In genomic region chr16:89443727-89444084, GRCh38 we compare ENCODE assay signal across 8 cellular contexts. TPM values are rescaled to one million over a fixed set of nuclear protein-coding genes. Genes with fewer than 3 reads are reported as not detected.
DNase-seq lines count a peak whose midpoint lies in the region; ATAC-seq and TF ChIP-seq lines count a peak whose summit lies in the region.

No MANE protein-coding gene starts in this region.

- H3K9me3 Mint-ChIP-seq in T-helper 1 cell treated with Interleukin-12 subunit alpha and Interleukin-12 subunit beta and Interleukin-4 antibody, amounts not matched to agents 30 μg/mL and 1 μg/mL, for 36 hours, result no peaks in the 10 kb centered on the region
- H3K9me3 Mint-ChIP-seq in activated B cell treated with CpG ODN at 0.5 μM for 24 hours (no peaks in the 10 kb centered on the region), immature natural killer cell (no peaks in the 10 kb centered on the region)

- H3K27me3 Mint-ChIP-seq in T-helper 1 cell treated with Interleukin-12 subunit alpha and Interleukin-12 subunit beta and Interleukin-4 antibody, amounts not matched to agents 30 μg/mL and 1 μg/mL, for 36 hours (ENCODE audit: low read depth), result no peaks in the 10 kb centered on the region
- no peaks in the 10 kb centered on the region for H3K27me3 Mint-ChIP-seq in activated B cell treated with CpG ODN at 0.5 μM for 24 hours
- H3K27me3 Mint-ChIP-seq in immature natural killer cell (ENCODE audit: low read depth in 3 of 3), result peaks cover 16 to 22% (median 20%) of the 10 kb centered on the region in 3 donors

- H3K27ac Mint-ChIP-seq in T-helper 1 cell treated with Interleukin-12 subunit alpha and Interleukin-12 subunit beta and Interleukin-4 antibody, amounts not matched to agents 30 μg/mL and 1 μg/mL, for 36 hours, result peak overlapping the region; percentile 44
- no peak overlapping the region for H3K27ac Mint-ChIP-seq in activated B cell treated with CpG ODN at 0.5 μM for 24 hours
- H3K27ac Mint-ChIP-seq in immature natural killer cell, result peak overlapping the region in 3 of 6 donors; percentile 18 to 73 (median 28)

- DNase-seq in T-helper 1 cell (no peak), activated B cell treated with CpG ODN at 0.5 μM for 24 hours (no peak), immature natural killer cell (no peak), spleen (peak; percentile 20), H4 (ENCODE audit: low spot score) (no peak), SKM-1 (lab: John Stamatoyannopoulos, UW; ENCODE audit: unreplicated experiment) (no peak)
- no peak for DNase-seq in activated effector memory CD4-positive, alpha-beta T cell treated with Interleukin-2 at 50 U/mL for 16 hours

- H3K4me1 Mint-ChIP-seq in T-helper 1 cell treated with Interleukin-12 subunit alpha and Interleukin-12 subunit beta and Interleukin-4 antibody, amounts not matched to agents 30 μg/mL and 1 μg/mL, for 36 hours (ENCODE audit: low read depth), result peaks cover 81% of the 10 kb centered on the region
- H3K4me1 Mint-ChIP-seq in activated B cell treated with CpG ODN at 0.5 μM for 24 hours, result peaks cover 91% of the 10 kb centered on the region
- peaks cover 96 to 99% of the 10 kb centered on the region in 2 donors for H3K4me1 Mint-ChIP-seq in immature natural killer cell

- no peaks in the 10 kb centered on the region for H3K9me3 ChIP-seq in spleen

- H3K4me3 Mint-ChIP-seq in T-helper 1 cell treated with Interleukin-12 subunit alpha and Interleukin-12 subunit beta and Interleukin-4 antibody, amounts not matched to agents 30 μg/mL and 1 μg/mL, for 36 hours, result no peak overlapping the region
- H3K4me3 Mint-ChIP-seq in activated B cell treated with CpG ODN at 0.5 μM for 24 hours (peak overlapping the region; percentile 45), immature natural killer cell (peak overlapping the region in 4 of 5 donors; percentile 42 to 75 (median 64))

- H3K36me3 ChIP-seq in spleen, result peaks cover 0 to 10% (median 0%) of the 10 kb centered on the region in 6 donors

- intact Hi-C loops in activated B cell treated with CpG ODN at 0.5 μM for 24 hours (cut with micrococcal nuclease) (no loop called here), spleen (cut with DNase I; ENCODE audit: low total_unique reads) (no loop called here)

- H3K4me1 ChIP-seq in spleen, result peaks cover 71 to 100% (median 98%) of the 10 kb centered on the region in 6 donors

- CTCF ChIA-PET in activated B cell treated with CpG ODN at 0.5 μM for 24 hours (lab: Charles Lee), result no interaction called here

- POLR2A ChIA-PET in activated B cell treated with CpG ODN at 0.5 μM for 24 hours (lab: Charles Lee), result no interaction called here

- 44 to 62% (median 50%) methylated on average over 8 of the region's 8 CpGs for WGBS in spleen, 5 donors

- H3K4me3 ChIP-seq in spleen, result peak overlapping the region in 1 of 8 donors; percentile 5

- peak overlapping the region in 2 of 8 donors; percentile 43 to 45 for H3K27ac ChIP-seq in spleen

- peaks cover 5% of the 10 kb centered on the region for H3K36me3 Mint-ChIP-seq in T-helper 1 cell treated with Interleukin-12 subunit alpha and Interleukin-12 subunit beta and Interleukin-4 antibody, amounts not matched to agents 30 μg/mL and 1 μg/mL, for 36 hours (ENCODE audit: low read depth)
- H3K36me3 Mint-ChIP-seq in activated B cell treated with CpG ODN at 0.5 μM for 24 hours (ENCODE audit: low read depth), result peaks cover 25% of the 10 kb centered on the region
- H3K36me3 Mint-ChIP-seq in immature natural killer cell, result no peaks in the 10 kb centered on the region

- no peaks in the 10 kb centered on the region for H3K27me3 ChIP-seq in spleen (replicated peaks in 1 of 7)

- TF ChIP-seq CTCF in activated B cell treated with CpG ODN at 0.5 μM for 24 hours (IDR thresholded peaks at IDR 0.05) (no peak), spleen (IDR thresholded peaks at IDR 0.05 in 8 of 11, conservative IDR thresholded peaks at IDR 0.05 in 3 of 11) (no peak)

- no peak for ATAC-seq in activated B cell treated with CpG ODN at 0.5 μM for 24 hours (ENCODE audit: low read depth)

- TF ChIP-seq POLR2A in spleen (IDR thresholded peaks at IDR 0.05), result no peak

RNA-seq across cellular contexts. Expression of gene ANKRD11, which starts 46.7 kb away (rescaled TPM):
- total RNA-seq in activated B cell treated with CpG ODN at 0.5 μM for 24 hours, result 216 and 243 TPM in 2 replicates
- 10 to 100 TPM in 1 of 3 donors, 1 to 10 TPM in 2; 3.7 to 14.3 (median 8.5) TPM for polyA plus RNA-seq in immature natural killer cell
- total RNA-seq in spleen, result 100 to 1,000 TPM; 105 to 203 (median 136) TPM
- polyA plus RNA-seq in spleen, result 10 to 100 TPM; 29.0 to 60.0 (median 37.8) TPM
- total RNA-seq in H4 (2014; rRNA removed; shearing (Covaris generic)), result 34.4 and 39.2 TPM in 2 replicates
